9 cellular contexts compared by ENCODE assay signal in the genomic region with DNA sequence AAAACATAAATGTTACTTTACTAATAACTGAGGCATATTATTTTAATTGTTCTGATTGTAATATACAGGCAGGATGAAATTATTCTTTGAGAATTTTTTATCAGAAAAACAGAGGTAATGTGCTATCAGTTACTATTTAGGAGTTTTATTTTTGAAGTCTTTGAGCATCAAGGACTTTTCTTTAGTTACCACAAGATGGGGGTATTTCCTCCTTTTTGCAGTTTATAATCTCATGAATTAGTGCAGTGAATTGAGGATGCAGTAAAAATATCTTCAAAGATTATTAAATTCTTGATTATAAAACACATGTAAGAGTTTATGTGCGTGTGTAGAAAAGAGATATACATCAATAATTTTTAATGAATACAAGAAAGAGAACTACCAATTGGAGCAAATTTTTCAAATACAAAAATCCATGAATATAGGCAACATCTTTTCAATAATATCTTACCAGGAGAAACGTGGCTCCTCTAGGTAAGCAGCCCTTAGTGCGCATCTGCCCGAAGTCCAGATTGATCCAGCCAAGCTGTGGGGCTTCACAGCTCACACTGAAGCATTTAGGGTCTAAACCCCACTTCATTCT.
A peak's percentile ranks its signal among the peaks of the same experiment; 100 is the strongest.
DNase-seq lines count a peak whose midpoint lies in the region; ATAC-seq and TF ChIP-seq lines count a peak whose summit lies in the region.
"Had no signal": no experiment of that assay in that cellular context is flagged by ENCODE, and none has a peak within 500 bp of the region (broad histone marks: within the 10 kb centered on the region; RNA-seq: fewer than 3 reads in every experiment).

No MANE protein-coding gene starts in this region.

- no peak for TF ChIP-seq POLR2A in adrenal gland (IDR thresholded peaks at IDR 0.05)

- no peak overlapping the region for H3K27ac ChIP-seq in CD8-positive, alpha-beta T cell (ENCODE audit: low read depth, low read length)
- H3K27ac ChIP-seq in adrenal gland, result no peak overlapping the region

- H3K4me1 ChIP-seq in CD8-positive, alpha-beta T cell (ENCODE audit: insufficient read depth, low read length), result no peaks in the 10 kb centered on the region
- H3K4me1 ChIP-seq in adrenal gland (replicated peaks in 1 of 2), result no peaks in the 10 kb centered on the region

- no peaks in the 10 kb centered on the region for H3K27me3 ChIP-seq in CD8-positive, alpha-beta T cell (ENCODE audit: insufficient read depth, low read length)
- H3K27me3 ChIP-seq in adrenal gland, result no peaks in the 10 kb centered on the region

- no peaks in the 10 kb centered on the region for H3K4me1 Mint-ChIP-seq in CD8-positive, alpha-beta T cell (ENCODE audit: low read depth)

- H3K9me3 ChIP-seq in CD8-positive, alpha-beta T cell (ENCODE audit: low read length), result no peaks in the 10 kb centered on the region
- no peaks in the 10 kb centered on the region for H3K9me3 ChIP-seq in adrenal gland (replicated peaks in 1 of 3)

- WGBS in adrenal gland, 4 donors, result 46 to 86% (median 68%) methylated on average over 4 of the region's 4 CpGs

- no peaks in the 10 kb centered on the region for H3K36me3 ChIP-seq in CD8-positive, alpha-beta T cell (ENCODE audit: insufficient read depth, low read length)
- H3K36me3 ChIP-seq in adrenal gland (replicated peaks in 1 of 2), result no peaks in the 10 kb centered on the region

- no peaks in the 10 kb centered on the region for H3K9me3 Mint-ChIP-seq in CD8-positive, alpha-beta T cell

- no peaks in the 10 kb centered on the region for H3K27me3 Mint-ChIP-seq in CD8-positive, alpha-beta T cell (ENCODE audit: low read depth)

- intact Hi-C loops in CD8-positive, alpha-beta T cell (cut with DNase I, micrococcal nuclease), result loop anchor here in 1 of 2 experiments (1.0 to 2.0 kb wide), 2 partner anchors 119 to 207 kb away; no protein-coding TSS in a partner anchor
- intact Hi-C loops in adrenal gland (cut with DNase I), result no loop called here

- H3K27ac Mint-ChIP-seq in CD8-positive, alpha-beta T cell, result no peak overlapping the region

- H3K4me3 Mint-ChIP-seq in CD8-positive, alpha-beta T cell, result no peak overlapping the region

- peak; percentile 31 for TF ChIP-seq CTCF in CD8-positive, alpha-beta T cell (IDR thresholded peaks at IDR 0.05)
- TF ChIP-seq CTCF in adrenal gland (IDR thresholded peaks at IDR 0.05), result peak in 4 of 6 experiments; percentile 27 to 47 (median 34)

- ATAC-seq in CD8-positive, alpha-beta T cell, result no peak

- DNase-seq in CD8-positive, alpha-beta T cell, result no peak
- DNase-seq in Jurkat, Clone E6-1 (ENCODE audit: low read depth, low spot score), result peak; percentile 7
- DNase-seq in adrenal gland (no peak), medulla oblongata (ENCODE audit: extremely low spot score) (peak; percentile 32), midbrain (lab: John Stamatoyannopoulos, UW) (no peak), T-helper 1 cell (no peak)
- DNase-seq in activated CD4-positive, alpha-beta T cell treated with anti-CD3 and anti-CD28 coated beads, Interleukin-2, amount 50 U/mL, for 48 hours, result no peak
- DNase-seq in activated CD4-positive, alpha-beta T cell treated with anti-CD3 and anti-CD28 coated beads for 48 hours, result no peak
- DNase-seq: anterior cingulate cortex had no signal

- peaks cover 27% of the 10 kb centered on the region for H3K36me3 Mint-ChIP-seq in CD8-positive, alpha-beta T cell

- CTCF ChIA-PET in CD8-positive, alpha-beta T cell (lab: Charles Lee), result interaction anchor here (0.6 to 1.8 kb wide), 2 partner anchors 24 to 119 kb away, joined by 3 to 5 read pairs; no protein-coding TSS in a partner anchor

- POLR2A ChIA-PET in CD8-positive, alpha-beta T cell (lab: Charles Lee), result no interaction called here

- H3K4me3 ChIP-seq in CD8-positive, alpha-beta T cell (ENCODE audit: low read depth, low read length), result no peak overlapping the region
- H3K4me3 ChIP-seq in Jurkat, Clone E6-1 (ENCODE audit: low read length), result no peak overlapping the region
- H3K4me3 ChIP-seq in adrenal gland, result no peak overlapping the region

Comparison
In these comparisons a context has a peak if more than half of its experiments do, and no peak if none do; other contexts are left out.
1. DNase-seq: peak in Jurkat, Clone E6-1 (single experiment) and medulla oblongata (single experiment); none in CD8-positive, alpha-beta T cell (0 of 7), adrenal gland (0 of 7), activated CD4-positive, alpha-beta T cell treated with anti-CD3 and anti-CD28 coated beads, Interleukin-2, amount 50 U/mL, for 48 hours (0 of 2), activated CD4-positive, alpha-beta T cell treated with anti-CD3 and anti-CD28 coated beads for 48 hours (single experiment), midbrain (single experiment) and T-helper 1 cell (0 of 5).